ENCODE assay signal across 17 cellular contexts in the genomic region with DNA sequence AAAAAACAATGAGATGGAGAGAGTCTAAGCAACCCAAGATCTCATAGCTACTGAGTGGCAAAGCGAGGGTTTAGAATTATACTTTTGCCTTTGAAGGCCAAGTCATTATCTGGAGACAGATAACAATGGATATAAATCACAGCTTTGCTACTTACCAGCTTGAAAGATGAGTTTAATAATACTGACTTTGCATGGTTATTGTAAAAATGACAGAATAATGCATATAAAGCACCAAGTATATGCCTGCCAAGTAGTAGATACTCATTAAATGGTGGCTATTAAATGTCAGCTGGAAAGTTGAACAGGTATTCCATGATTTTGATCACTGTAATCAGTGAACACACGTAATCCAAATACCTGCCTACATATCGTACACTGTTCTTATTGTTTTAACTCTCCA.
DNase-seq lines count a peak whose midpoint lies in the region; ATAC-seq, FAIRE-seq and TF ChIP-seq lines count a peak whose summit lies in the region.
"Had no signal": no experiment of that assay in that cellular context is flagged by ENCODE, and none has a peak within 500 bp of the region (broad histone marks: within the 10 kb centered on the region; RNA-seq: fewer than 3 reads in every experiment).

No MANE protein-coding gene starts in this region.

- no peak overlapping the region for H3K9ac ChIP-seq in smooth muscle cell (ENCODE audit: low read depth)

- no peak overlapping the region for H3K4me3 Mint-ChIP-seq in activated T-cell treated with anti-CD3 and anti-CD28 coated beads, Interleukin-2, amount 50 U/mL, for 4 hours
- H3K4me3 Mint-ChIP-seq in CD8-positive, alpha-beta memory T cell = no peak overlapping the region
- H3K4me3 Mint-ChIP-seq: B cell; CD4-positive, alpha-beta T cell had no signal

- FAIRE-seq in D721Med (lab: Jason Lieb, UNC) = peak; percentile 35
- FAIRE-seq: G401.6, H1 had no signal

- no peaks in the 10 kb centered on the region for H3K79me2 ChIP-seq in smooth muscle cell (ENCODE audit: low read depth)

- no peak for TF ChIP-seq CTCF in D721Med (IDR thresholded peaks at IDR 0.05; ENCODE audit: insufficient read depth, missing control alignments)
- no peak for TF ChIP-seq CTCF in smooth muscle cell (IDR thresholded peaks at IDR 0.05; ENCODE audit: borderline replicate concordance, insufficient read depth, poor library complexity, severe bottlenecking)
- no peak for TF ChIP-seq CTCF in tibial nerve (IDR thresholded peaks at IDR 0.05)

- CTCF ChIA-PET in CD8-positive, alpha-beta memory T cell (lab: Charles Lee) = interaction anchor here (1.3 to 2.4 kb wide), 2 partner anchors 49 to 154 kb away, joined by 3 to 7 read pairs; no protein-coding TSS in a partner anchor

- no peak for ATAC-seq in activated T-cell treated with anti-CD3 and anti-CD28 coated beads, Interleukin-2, amount 50 U/mL, for 4 hours

- no peaks in the 10 kb centered on the region for H3K36me3 Mint-ChIP-seq in activated T-cell treated with anti-CD3 and anti-CD28 coated beads, Interleukin-2, amount 50 U/mL, for 4 hours (ENCODE audit: insufficient read depth)
- peaks cover 0 to 3% (median 1%) of the 10 kb centered on the region in 3 donors for H3K36me3 Mint-ChIP-seq in CD8-positive, alpha-beta memory T cell

- H3K4me3 ChIP-seq in smooth muscle cell (no peak overlapping the region), tibial nerve (no peak overlapping the region)
- no peak overlapping the region for H3K4me3 ChIP-seq in CD8-positive, alpha-beta memory T cell (ENCODE audit: low read length)
- H3K4me3 ChIP-seq: HAP-1 had no signal

- H3K36me3 ChIP-seq in smooth muscle cell (ENCODE audit: low read depth) (no peaks in the 10 kb centered on the region), tibial nerve (no peaks in the 10 kb centered on the region)
- H3K36me3 ChIP-seq in CD8-positive, alpha-beta memory T cell (ENCODE audit: insufficient read depth, low read length) = no peaks in the 10 kb centered on the region
- H3K36me3 ChIP-seq: HAP-1 had no signal

- peak overlapping the region; percentile 65 for H3K27ac ChIP-seq in smooth muscle cell (ENCODE audit: low read depth)
- peak overlapping the region in 3 of 4 donors; percentile 1 to 32 (median 11) for H3K27ac ChIP-seq in tibial nerve
- no peak overlapping the region for H3K27ac ChIP-seq in CD8-positive, alpha-beta memory T cell (ENCODE audit: low read depth, low read length)

- peaks cover 52% of the 10 kb centered on the region for H3K4me1 Mint-ChIP-seq in activated T-cell treated with anti-CD3 and anti-CD28 coated beads, Interleukin-2, amount 50 U/mL, for 4 hours (ENCODE audit: low read depth)
- peaks cover 16 to 38% (median 33%) of the 10 kb centered on the region in 3 donors for H3K4me1 Mint-ChIP-seq in CD8-positive, alpha-beta memory T cell

- DNase-seq in D721Med (ENCODE audit: insufficient read length, low spot score) (no peak), NCI-H1048 (lab: John Stamatoyannopoulos, UW) (peak; percentile 39), smooth muscle cell (lab: John Stamatoyannopoulos, UW; ENCODE audit: unreplicated experiment) (no peak), tibial nerve (ENCODE audit: low spot score in 2 of 2) (no peak), erythroblast (lab: John Stamatoyannopoulos, UW) (no peak)
- DNase-seq in activated T-cell treated with anti-CD3 and anti-CD28 coated beads, Interleukin-2, amount 50 U/mL, for 4 hours = no peak
- DNase-seq in CD8-positive, alpha-beta memory T cell = no peak
- DNase-seq: CD4-positive, alpha-beta T cell; DMS153; DMS79 treated with DMSO at 0.1 percent for 48 hours; EL; IMR-90; KBM-7 had no signal

- H3K4me1 ChIP-seq in smooth muscle cell (ENCODE audit: low read depth) (no peaks in the 10 kb centered on the region), tibial nerve (peaks cover 0 to 25% (median 9%) of the 10 kb centered on the region in 4 donors)
- no peaks in the 10 kb centered on the region for H3K4me1 ChIP-seq in CD8-positive, alpha-beta memory T cell (ENCODE audit: insufficient read depth, low read length)
- H3K4me1 ChIP-seq: HAP-1 had no signal

- no peak overlapping the region for H3K27ac Mint-ChIP-seq in CD8-positive, alpha-beta memory T cell
- H3K27ac Mint-ChIP-seq: B cell; CD4-positive, alpha-beta T cell had no signal

- H3K9me3 Mint-ChIP-seq in activated T-cell treated with anti-CD3 and anti-CD28 coated beads, Interleukin-2, amount 50 U/mL, for 4 hours = no peaks in the 10 kb centered on the region
- H3K9me3 Mint-ChIP-seq in CD8-positive, alpha-beta memory T cell = no peaks in the 10 kb centered on the region
- H3K9me3 Mint-ChIP-seq: CD4-positive, alpha-beta T cell had no signal

- H3K9me3 ChIP-seq in smooth muscle cell (replicated peaks; ENCODE audit: low read depth) (no peaks in the 10 kb centered on the region), tibial nerve (no peaks in the 10 kb centered on the region)
- H3K9me3 ChIP-seq in CD8-positive, alpha-beta memory T cell (ENCODE audit: low read length) = no peaks in the 10 kb centered on the region
- H3K9me3 ChIP-seq: HAP-1 had no signal

- no peaks in the 10 kb centered on the region for H4K20me1 ChIP-seq in smooth muscle cell (ENCODE audit: low read depth)

- no peaks in the 10 kb centered on the region for H3F3A ChIP-seq in smooth muscle cell (ENCODE audit: low read depth)

- H2AFZ ChIP-seq in smooth muscle cell (ENCODE audit: low read depth) = peak overlapping the region; percentile 1

- H3K27me3 ChIP-seq in smooth muscle cell (ENCODE audit: low read depth) (no peaks in the 10 kb centered on the region), tibial nerve (no peaks in the 10 kb centered on the region)
- H3K27me3 ChIP-seq in CD8-positive, alpha-beta memory T cell (ENCODE audit: insufficient read depth, low read length, poor library complexity, severe bottlenecking) = no peaks in the 10 kb centered on the region

- WGBS in smooth muscle cell (ENCODE audit: low lambda C conversion rate) = 86% methylated on average over 3 of the region's 3 CpGs
- WGBS in tibial nerve, 2 donors = 87 to 92% methylated on average over 3 of the region's 3 CpGs

- no peak overlapping the region for H3K4me2 ChIP-seq in smooth muscle cell

- H3K27me3 Mint-ChIP-seq in activated T-cell treated with anti-CD3 and anti-CD28 coated beads, Interleukin-2, amount 50 U/mL, for 4 hours (ENCODE audit: low read depth) = no peaks in the 10 kb centered on the region
- no peaks in the 10 kb centered on the region for H3K27me3 Mint-ChIP-seq in CD8-positive, alpha-beta memory T cell
- H3K27me3 Mint-ChIP-seq: B cell; CD4-positive, alpha-beta T cell had no signal

- POLR2A ChIA-PET in CD8-positive, alpha-beta memory T cell (lab: Charles Lee) = no interaction called here

- no peak for TF ChIP-seq EP300 in tibial nerve (IDR thresholded peaks at IDR 0.05)

- TF ChIP-seq POLR2A in tibial nerve (IDR thresholded peaks at IDR 0.05) = no peak
- no peak for TF ChIP-seq POLR2A in erythroblast (IDR thresholded peaks at IDR 0.05; ENCODE audit: low read length)
